In the genomic region with DNA sequence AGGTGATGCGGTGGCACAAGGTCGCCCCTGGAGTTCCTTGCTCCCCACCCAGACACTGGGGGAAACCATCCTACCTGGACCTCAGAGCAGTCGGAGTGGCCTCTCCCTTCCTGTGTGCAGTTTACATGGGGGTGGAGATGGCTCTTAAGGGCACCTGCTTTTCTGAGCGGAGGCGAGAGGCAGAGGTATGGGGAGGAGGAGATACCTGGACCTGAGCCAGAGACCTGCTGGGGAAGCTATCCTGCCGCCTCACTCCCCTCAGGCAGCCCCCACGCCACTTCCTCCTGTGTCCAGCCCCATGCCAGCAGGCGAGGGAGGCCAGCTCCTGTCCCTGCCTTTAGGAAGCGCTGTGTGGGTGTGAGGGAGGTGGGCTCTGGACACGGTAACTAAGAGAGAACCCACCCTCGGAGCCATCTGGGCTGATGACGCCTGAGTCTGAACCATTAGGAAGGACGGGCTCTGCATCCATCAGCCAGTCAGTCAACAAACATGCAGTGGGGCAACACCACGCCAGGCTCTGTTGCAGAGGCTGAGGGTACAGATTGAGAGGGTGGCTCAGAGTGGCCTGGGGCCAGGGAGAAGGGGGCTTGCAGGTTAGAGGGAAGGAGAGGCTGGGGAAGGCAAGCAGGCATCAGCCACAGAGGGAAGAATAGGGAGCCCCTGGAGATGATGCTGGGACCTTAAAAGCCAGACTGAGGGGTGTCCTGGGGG, we compare ENCODE assay signal across 8 cellular contexts. TPM values are rescaled to one million over a fixed set of nuclear protein-coding genes. Genes with fewer than 3 reads are reported as not detected.
DNase-seq lines count a peak whose midpoint lies in the region; ATAC-seq and TF ChIP-seq lines count a peak whose summit lies in the region.

No MANE protein-coding gene starts in this region.

- H3K27me3 Mint-ChIP-seq in activated CD8-positive, alpha-beta T cell treated with anti-CD3 and anti-CD28 coated beads for 36 hours: no peaks in the 10 kb centered on the region

- H3K4me1 Mint-ChIP-seq in activated CD8-positive, alpha-beta T cell treated with anti-CD3 and anti-CD28 coated beads for 36 hours (ENCODE audit: low read depth): peaks cover 28% of the 10 kb centered on the region

- H3K4me1 ChIP-seq in esophagus (ENCODE audit: control insufficient read depth in 2 of 2, insufficient read depth in 2 of 2, low read length in 1 of 2) (peaks cover 0 to 6% of the 10 kb centered on the region in 2 donors), skeletal muscle satellite cell (ENCODE audit: control insufficient read depth, insufficient read depth, low read length) (peaks cover 15% of the 10 kb centered on the region)

- CTCF ChIA-PET in activated CD8-positive, alpha-beta T cell treated with anti-CD3 and anti-CD28 coated beads for 36 hours (lab: Charles Lee): interaction anchor here (1.5 to 2.0 kb wide), 2 partner anchors 93 to 130 kb away, joined by 3 to 19 read pairs; a partner anchor contains a TSS

- H3K4me3 ChIP-seq in esophagus (ENCODE audit: low read depth in 1 of 2, low read length in 2 of 2): peak overlapping the region; percentile 56 to 60
- no peak overlapping the region for H3K4me3 ChIP-seq in skeletal muscle satellite cell (ENCODE audit: low read length)

- no peak for TF ChIP-seq CTCF in activated CD8-positive, alpha-beta T cell treated with anti-CD3 and anti-CD28 coated beads for 36 hours (IDR thresholded peaks at IDR 0.05)

- POLR2A ChIA-PET in activated CD8-positive, alpha-beta T cell treated with anti-CD3 and anti-CD28 coated beads for 36 hours (lab: Charles Lee): interaction anchor here (0.7 to 4.5 kb wide), 16 partner anchors 11 to 449 kb away, joined by 3 to 47 read pairs (median 4); a partner anchor contains a TSS

- peak overlapping the region; percentile 99 for H3K4me2 ChIP-seq in skeletal muscle satellite cell (ENCODE audit: low read length)

- H3K9me3 Mint-ChIP-seq in activated CD8-positive, alpha-beta T cell treated with anti-CD3 and anti-CD28 coated beads for 36 hours: no peaks in the 10 kb centered on the region

- H3K9me3 ChIP-seq in esophagus (ENCODE audit: control insufficient read depth in 2 of 2, insufficient read depth in 1 of 2, low read depth in 1 of 2, low read length in 1 of 2) (no peaks in the 10 kb centered on the region), skeletal muscle satellite cell (replicated peaks; ENCODE audit: low read length) (no peaks in the 10 kb centered on the region)

- peaks cover 44% of the 10 kb centered on the region for H3K36me3 Mint-ChIP-seq in activated CD8-positive, alpha-beta T cell treated with anti-CD3 and anti-CD28 coated beads for 36 hours (ENCODE audit: low read depth)

- peak overlapping the region; percentile 100 for H3K27ac Mint-ChIP-seq in activated CD8-positive, alpha-beta T cell treated with anti-CD3 and anti-CD28 coated beads for 36 hours

- intact Hi-C loops in activated CD8-positive, alpha-beta T cell treated with anti-CD3 and anti-CD28 coated beads for 36 hours (cut with micrococcal nuclease): no loop called here

- peak; percentile 2 for ATAC-seq in GM21390 (IDR thresholded peaks at IDR 0.05; ENCODE audit: unreplicated experiment)
- peak; percentile 1 for ATAC-seq in activated CD8-positive, alpha-beta T cell treated with anti-CD3 and anti-CD28 coated beads for 36 hours
- ATAC-seq in HG03378 (IDR thresholded peaks at IDR 0.05; ENCODE audit: unreplicated experiment): no peak
- no peak for ATAC-seq in GM18867 (IDR thresholded peaks at IDR 0.05; ENCODE audit: unreplicated experiment)

- H3K4me3 Mint-ChIP-seq in activated CD8-positive, alpha-beta T cell treated with anti-CD3 and anti-CD28 coated beads for 36 hours: peak overlapping the region; percentile 100

- WGBS in esophagus, 2 donors: 43 to 49% methylated on average over 14 of the region's 14 CpGs

- no peaks in the 10 kb centered on the region for H3K27me3 ChIP-seq in esophagus (ENCODE audit: control insufficient read depth in 1 of 2, insufficient read depth in 2 of 2, low read length in 2 of 2)
- H3K27me3 ChIP-seq in skeletal muscle satellite cell (ENCODE audit: control insufficient read depth, insufficient read depth, low read length): no peaks in the 10 kb centered on the region

- no peak overlapping the region for H3K9ac ChIP-seq in skeletal muscle satellite cell (ENCODE audit: low read depth, low read length)

- DNase-seq in NCI-H2081 (lab: John Stamatoyannopoulos, UW): peak; percentile 57 to 77
- peak; percentile 64 for DNase-seq in activated CD8-positive, alpha-beta T cell treated with anti-CD3 and anti-CD28 coated beads for 36 hours
- DNase-seq in retina: no peak

- peak overlapping the region; percentile 67 to 96 for H3K27ac ChIP-seq in esophagus (ENCODE audit: low read depth in 2 of 2, low read length in 1 of 2)

- H3K36me3 ChIP-seq in esophagus (ENCODE audit: control insufficient read depth in 2 of 2, insufficient read depth in 2 of 2, low read length in 1 of 2) (peaks cover 0 to 3% of the 10 kb centered on the region in 2 donors), skeletal muscle satellite cell (ENCODE audit: insufficient read depth, low read length) (peaks cover 10% of the 10 kb centered on the region)

RNA-seq across cellular contexts. Expression of a gene that starts 1.2 kb away (rescaled TPM):
- 1,000 to 10,000 TPM; 1,130 to 1,151 TPM for total RNA-seq in activated CD8-positive, alpha-beta T cell treated with anti-CD3 and anti-CD28 coated beads for 36 hours
- polyA plus RNA-seq in esophagus: 10 to 100 TPM; 18.0 to 18.4 TPM
- total RNA-seq in skeletal muscle satellite cell (2012; rRNA removed): 3.3 and 4.4 TPM in 2 replicates

RNA-seq across cellular contexts. Expression of a gene that starts 8.9 kb away (rescaled TPM):
- 100 to 1,000 TPM; 248 to 254 TPM for total RNA-seq in activated CD8-positive, alpha-beta T cell treated with anti-CD3 and anti-CD28 coated beads for 36 hours
- polyA plus RNA-seq in esophagus: 100 to 1,000 TPM; 195 to 283 TPM
- total RNA-seq in skeletal muscle satellite cell (2012; rRNA removed): 447 and 488 TPM in 2 replicates

RNA-seq across cellular contexts. Expression of a gene that starts 9.1 kb away (rescaled TPM):
- total RNA-seq in activated CD8-positive, alpha-beta T cell treated with anti-CD3 and anti-CD28 coated beads for 36 hours: 100 to 1,000 TPM; 116 to 129 TPM
- polyA plus RNA-seq in esophagus: 10 to 100 TPM; 44.9 to 48.2 TPM
- total RNA-seq in skeletal muscle satellite cell (2012; rRNA removed): 18.5 and 27.1 TPM in 2 replicates

RNA-seq across cellular contexts. Expression of a gene that starts 14.5 kb away (rescaled TPM):
- total RNA-seq in activated CD8-positive, alpha-beta T cell treated with anti-CD3 and anti-CD28 coated beads for 36 hours: 10 to 100 TPM; 14.8 to 18.0 TPM
- 10 to 100 TPM; 10.0 to 39.0 TPM for polyA plus RNA-seq in esophagus
- total RNA-seq in skeletal muscle satellite cell (2012; rRNA removed): 4.6 and 6.6 TPM in 2 replicates

Comparison
In these comparisons a context has a peak if more than half of its experiments do, and no peak if none do; other contexts are left out.
1. ATAC-seq: peak in GM21390 (single experiment) and activated CD8-positive, alpha-beta T cell treated with anti-CD3 and anti-CD28 coated beads for 36 hours (single experiment); none in HG03378 (single experiment) and GM18867 (single experiment).